1 cellular context compared by ENCODE assay signal in the genomic region with DNA sequence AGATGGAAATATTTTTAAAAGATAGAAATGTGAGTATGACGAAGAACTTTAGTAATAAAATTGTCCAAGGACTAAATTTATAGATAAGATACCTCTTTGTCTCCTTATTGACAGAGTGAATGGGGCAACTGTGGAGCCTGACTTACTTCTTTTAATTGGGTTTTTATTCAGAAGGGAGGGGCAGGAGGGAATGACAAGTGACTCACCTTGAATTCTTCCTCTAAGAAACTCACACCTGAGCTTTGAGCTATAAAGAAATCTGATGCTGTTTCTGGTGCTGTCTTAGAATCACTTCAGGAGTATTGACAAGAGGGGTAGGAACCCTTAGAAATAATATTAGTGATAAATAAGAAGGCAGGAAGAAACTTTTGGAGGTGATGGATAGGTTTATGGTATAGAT.
TF ChIP-seq lines count a peak whose summit lies in the region.

No MANE protein-coding gene starts in this region.

TF ChIP-seq in HepG2, 621 proteins besides CTCF, POLR2A, EP300 and RAD21:
- TF ChIP-seq KDM5A (IDR thresholded peaks at IDR 0.05; ENCODE audit: borderline replicate concordance, low read length), result no peak
- TF ChIP-seq SIN3A (IDR thresholded peaks at IDR 0.05; ENCODE audit: borderline replicate concordance, low read depth, low read length), result 0 out of 2 replicates have a peak, but pooled peaks have one; percentile 1
- TF ChIP-seq ZFP82 (CRISPR knock-in tag; IDR thresholded peaks at IDR 0.05; ENCODE audit: borderline replicate concordance), result 0 out of 2 replicates have a peak, but pooled peaks have one; percentile 13
- TF ChIP-seq MYPOP (CRISPR knock-in tag; IDR thresholded peaks at IDR 0.05), result 0 out of 2 replicates have a peak, but pooled peaks have one; percentile 6
- TF ChIP-seq KAT7 (CRISPR knock-in tag; IDR thresholded peaks at IDR 0.05; ENCODE audit: borderline replicate concordance), result 0 out of 2 replicates have a peak, but pooled peaks have one; percentile 13
